ENCODE assay signal across 13 cellular contexts in the genomic region with DNA sequence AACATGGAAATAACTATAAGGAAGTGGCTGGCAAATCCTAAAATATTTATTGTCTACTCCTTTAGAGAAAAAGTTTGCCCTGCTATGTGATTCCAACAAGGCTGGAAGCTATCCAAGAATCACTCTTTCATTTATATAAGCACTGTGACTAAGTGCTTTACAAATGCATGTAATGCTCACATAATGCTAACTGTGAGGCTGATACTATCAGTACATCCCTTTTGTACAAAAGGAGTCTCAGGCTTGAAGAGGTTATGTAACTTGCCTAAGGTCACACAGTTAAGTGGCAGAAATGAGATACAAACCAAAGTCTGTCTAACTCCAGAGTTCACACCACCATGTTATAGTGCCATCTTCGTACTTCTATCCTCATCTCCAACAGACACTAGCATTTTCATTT. TPM values are rescaled to one million over a fixed set of nuclear protein-coding genes. Genes with fewer than 3 reads are reported as not detected.
DNase-seq lines count a peak whose midpoint lies in the region; ATAC-seq and TF ChIP-seq lines count a peak whose summit lies in the region.
"Had no signal": no experiment of that assay in that cellular context is flagged by ENCODE, and none has a peak within 500 bp of the region (broad histone marks: within the 10 kb centered on the region; RNA-seq: fewer than 3 reads in every experiment).

No MANE protein-coding gene starts in this region.

- intact Hi-C loops in mammary epithelial cell (cut with micrococcal nuclease) (no loop called here), tibial artery (cut with DNase I; ENCODE audit: low total_unique reads) (no loop called here)
- intact Hi-C loops in naive thymus-derived CD4-positive, alpha-beta T cell (cut with micrococcal nuclease): no loop called here

- H3K9ac ChIP-seq in mammary epithelial cell (ENCODE audit: insufficient read depth, low read length): no peak overlapping the region

- in situ Hi-C loops in mammary epithelial cell (cut with MboI; ENCODE audit: low sequenced_read_pairs in 2 of 2): no loop called here

- dilution Hi-C loops in mammary epithelial cell (cut with HindIII; ENCODE audit: low sequenced_read_pairs): no loop called here

- H3K27ac Mint-ChIP-seq in activated naive CD4-positive, alpha-beta T cell treated with anti-CD3 and anti-CD28 coated beads, Interleukin-2, amount 50 U/mL, for 72 hours: no peak overlapping the region
- H3K27ac Mint-ChIP-seq in naive thymus-derived CD4-positive, alpha-beta T cell: no peak overlapping the region
- H3K27ac Mint-ChIP-seq: activated naive CD8-positive, alpha-beta T cell treated with anti-CD3 and anti-CD28 coated beads, Interleukin-2, amount 10 ng/mL, durations not matched to agents 7 days and 5 days; T-helper 17 cell had no signal

- H2AFZ ChIP-seq in mammary epithelial cell (ENCODE audit: low read depth, low read length): no peak overlapping the region

- peaks cover 14 to 42% of the 10 kb centered on the region in 2 donors for H3K36me3 Mint-ChIP-seq in activated naive CD4-positive, alpha-beta T cell treated with anti-CD3 and anti-CD28 coated beads, Interleukin-2, amount 50 U/mL, for 72 hours
- peaks cover 12 to 66% (median 44%) of the 10 kb centered on the region in 5 donors for H3K36me3 Mint-ChIP-seq in naive thymus-derived CD4-positive, alpha-beta T cell

- peaks cover 5% of the 10 kb centered on the region for H3K79me2 ChIP-seq in mammary epithelial cell (ENCODE audit: insufficient read depth, low read length)

- no peak for ATAC-seq in activated naive CD4-positive, alpha-beta T cell treated with anti-CD3 and anti-CD28 coated beads, Interleukin-2, amount 50 U/mL, for 72 hours
- ATAC-seq in naive thymus-derived CD4-positive, alpha-beta T cell: no peak
- ATAC-seq: lower lobe of right lung, T-helper 17 cell had no signal

- peak; percentile 9 for DNase-seq in AG20443 (ENCODE audit: low spot score)
- peak; percentile 77 for DNase-seq in mammary epithelial cell
- peak; percentile 58 for DNase-seq in kidney tubule cell (ENCODE audit: low spot score)
- no peak for DNase-seq in tibial artery
- DNase-seq in stimulated activated CD8-positive, alpha-beta memory T cell treated with anti-CD3 and anti-CD28 coated beads, Interleukin-4, amount 100 ng/mL, for 48 hours: no peak
- no peak for DNase-seq in activated naive CD4-positive, alpha-beta T cell treated with anti-CD3 and anti-CD28 coated beads, Interleukin-2, amount 50 U/mL, for 72 hours (ENCODE audit: low spot score in 2 of 2)
- no peak for DNase-seq in naive thymus-derived CD4-positive, alpha-beta T cell
- DNase-seq: activated naive CD8-positive, alpha-beta T cell treated with anti-CD3 and anti-CD28 coated beads, Interleukin-2, amount 10 ng/mL, durations not matched to agents 7 days and 5 days; DMS79; lower lobe of right lung; NCI-H774; T-helper 17 cell had no signal

- H3K27me3 ChIP-seq in mammary epithelial cell (ENCODE audit: insufficient read depth, low read length): no peaks in the 10 kb centered on the region
- H3K27me3 ChIP-seq in tibial artery: no peaks in the 10 kb centered on the region
- no peaks in the 10 kb centered on the region for H3K27me3 ChIP-seq in naive thymus-derived CD4-positive, alpha-beta T cell (ENCODE audit: control insufficient read depth in 2 of 2, insufficient read depth in 2 of 2, low read length in 2 of 2)

- CTCF ChIA-PET in mammary epithelial cell (lab: Charles Lee; ENCODE audit: low non-redundant PET): interaction anchor here (0.6 kb wide), 1 partner anchor 17 kb away, joined by 3 read pairs; a partner anchor contains a TSS
- CTCF ChIA-PET in naive thymus-derived CD4-positive, alpha-beta T cell (lab: Charles Lee): no interaction called here

- H3K9me3 ChIP-seq in mammary epithelial cell (replicated peaks; ENCODE audit: insufficient read depth, low read length): no peaks in the 10 kb centered on the region
- no peaks in the 10 kb centered on the region for H3K9me3 ChIP-seq in tibial artery
- no peaks in the 10 kb centered on the region for H3K9me3 ChIP-seq in naive thymus-derived CD4-positive, alpha-beta T cell (ENCODE audit: control insufficient read depth in 2 of 3, low read length in 3 of 3)
- H3K9me3 ChIP-seq: lower lobe of right lung had no signal

- no peaks in the 10 kb centered on the region for H4K20me1 ChIP-seq in mammary epithelial cell (ENCODE audit: insufficient read depth, low read length)

- H3K4me1 Mint-ChIP-seq in naive thymus-derived CD4-positive, alpha-beta T cell: peaks cover 0 to 17% (median 0%) of the 10 kb centered on the region in 7 donors

- WGBS in mammary epithelial cell (ENCODE audit: low coverage, missing lambda C conversion rate): 93% methylated on average over 1 of the region's 1 CpG

- no peak overlapping the region for H3K4me3 Mint-ChIP-seq in naive thymus-derived CD4-positive, alpha-beta T cell
- H3K4me3 Mint-ChIP-seq: activated naive CD8-positive, alpha-beta T cell treated with anti-CD3 and anti-CD28 coated beads, Interleukin-2, amount 10 ng/mL, durations not matched to agents 7 days and 5 days; T-helper 17 cell had no signal

- TF ChIP-seq CTCF in mammary epithelial cell (conservative IDR thresholded peaks at IDR 0.05 in 1 of 2, IDR thresholded peaks at IDR 0.05 in 1 of 2; ENCODE audit: extremely low read depth in 1 of 2, insufficient read depth in 1 of 2, low read depth in 1 of 2, low read length in 2 of 2) (no peak), tibial artery (IDR thresholded peaks at IDR 0.05) (no peak)

- POLR2A ChIA-PET in naive thymus-derived CD4-positive, alpha-beta T cell (lab: Charles Lee): no interaction called here

- no peaks in the 10 kb centered on the region for H3K9me3 Mint-ChIP-seq in activated naive CD4-positive, alpha-beta T cell treated with anti-CD3 and anti-CD28 coated beads, Interleukin-2, amount 50 U/mL, for 72 hours
- no peaks in the 10 kb centered on the region for H3K9me3 Mint-ChIP-seq in naive thymus-derived CD4-positive, alpha-beta T cell
- H3K9me3 Mint-ChIP-seq: activated naive CD8-positive, alpha-beta T cell treated with anti-CD3 and anti-CD28 coated beads, Interleukin-2, amount 10 ng/mL, durations not matched to agents 7 days and 5 days had no signal

- BruUV-seq in mammary epithelial cell (replicated peaks; lab: Mats Ljungman, UMichigan): no TSS peak

- TF ChIP-seq EP300 in Ishikawa (IDR thresholded peaks at IDR 0.05; ENCODE audit: borderline replicate concordance): no peak

- no peak overlapping the region for H3K27ac ChIP-seq in mammary epithelial cell (ENCODE audit: insufficient read depth, low read depth, low read length)
- no peak overlapping the region for H3K27ac ChIP-seq in tibial artery
- H3K27ac ChIP-seq in naive thymus-derived CD4-positive, alpha-beta T cell (ENCODE audit: low read depth, low read length): no peak overlapping the region
- H3K27ac ChIP-seq: lower lobe of right lung had no signal

- no peaks in the 10 kb centered on the region for H3K27me3 Mint-ChIP-seq in naive thymus-derived CD4-positive, alpha-beta T cell
- H3K27me3 Mint-ChIP-seq: activated naive CD8-positive, alpha-beta T cell treated with anti-CD3 and anti-CD28 coated beads, Interleukin-2, amount 10 ng/mL, durations not matched to agents 7 days and 5 days; T-helper 17 cell had no signal

- peak overlapping the region; percentile 29 for H3K4me2 ChIP-seq in mammary epithelial cell (ENCODE audit: insufficient read depth, low read depth, low read length)

- H3K36me3 ChIP-seq in mammary epithelial cell (ENCODE audit: insufficient read depth, low read length) (peaks cover 37% of the 10 kb centered on the region), tibial artery (peaks cover 42 to 66% (median 44%) of the 10 kb centered on the region in 3 donors)
- peaks cover 4 to 60% (median 22%) of the 10 kb centered on the region in 3 experiments for H3K36me3 ChIP-seq in naive thymus-derived CD4-positive, alpha-beta T cell (ENCODE audit: control insufficient read depth in 2 of 3, insufficient read depth in 3 of 3, low read length in 3 of 3)

- no peak for TF ChIP-seq RAD21 in Ishikawa (IDR thresholded peaks at IDR 0.05; ENCODE audit: low read depth)

- H3K4me3 ChIP-seq in mammary epithelial cell (replicated peaks in 1 of 3; ENCODE audit: insufficient read depth in 1 of 3, low read depth in 2 of 3, low read length in 3 of 3) (no peak overlapping the region), tibial artery (no peak overlapping the region)
- H3K4me3 ChIP-seq in naive thymus-derived CD4-positive, alpha-beta T cell (ENCODE audit: low read length): no peak overlapping the region
- H3K4me3 ChIP-seq: lower lobe of right lung had no signal

- H3K4me1 ChIP-seq in mammary epithelial cell (ENCODE audit: insufficient read depth, low read length) (peaks cover 14% of the 10 kb centered on the region), tibial artery (peaks cover 0 to 3% (median 0%) of the 10 kb centered on the region in 4 donors)
- H3K4me1 ChIP-seq in naive thymus-derived CD4-positive, alpha-beta T cell (ENCODE audit: control insufficient read depth in 2 of 2, insufficient read depth in 2 of 2, low read length in 2 of 2): no peaks in the 10 kb centered on the region
- H3K4me1 ChIP-seq: lower lobe of right lung had no signal

TF ChIP-seq in Ishikawa, 13 proteins besides CTCF, POLR2A, EP300 and RAD21:
- TF ChIP-seq, protein P1, sequence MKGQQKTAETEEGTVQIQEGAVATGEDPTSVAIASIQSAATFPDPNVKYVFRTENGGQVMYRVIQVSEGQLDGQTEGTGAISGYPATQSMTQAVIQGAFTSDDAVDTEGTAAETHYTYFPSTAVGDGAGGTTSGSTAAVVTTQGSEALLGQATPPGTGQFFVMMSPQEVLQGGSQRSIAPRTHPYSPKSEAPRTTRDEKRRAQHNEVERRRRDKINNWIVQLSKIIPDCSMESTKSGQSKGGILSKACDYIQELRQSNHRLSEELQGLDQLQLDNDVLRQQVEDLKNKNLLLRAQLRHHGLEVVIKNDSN (IDR thresholded peaks at IDR 0.05): no peak
- TF ChIP-seq NFIC (IDR thresholded peaks at IDR 0.05): peak; percentile 47

RNA-seq across cellular contexts. Expression of a gene that starts 17.0 kb away (rescaled TPM):
- 10 to 100 TPM; 23.9 to 25.8 TPM for total RNA-seq in mammary epithelial cell
- polyA plus RNA-seq in mammary epithelial cell: 22.4 TPM
- polyA minus RNA-seq in mammary epithelial cell: 33.2 TPM
- total RNA-seq in activated naive CD4-positive, alpha-beta T cell treated with anti-CD3 and anti-CD28 coated beads, Interleukin-2, amount 50 U/mL, for 72 hours: 100 to 1,000 TPM; 110 to 112 TPM
- 10 to 100 TPM; 26.3 to 73.8 (median 37.6) TPM for total RNA-seq in naive thymus-derived CD4-positive, alpha-beta T cell
- polyA plus RNA-seq in naive thymus-derived CD4-positive, alpha-beta T cell: 1 to 10 TPM; 5.2 to 9.2 TPM

Comparison
In these comparisons a context has a peak if more than half of its experiments do, and no peak if none do; other contexts are left out.
1. DNase-seq: peak in AG20443 (single experiment), mammary epithelial cell (single experiment) and kidney tubule cell (single experiment); none in tibial artery (0 of 2), stimulated activated CD8-positive, alpha-beta memory T cell treated with anti-CD3 and anti-CD28 coated beads, Interleukin-4, amount 100 ng/mL, for 48 hours (single experiment), activated naive CD4-positive, alpha-beta T cell treated with anti-CD3 and anti-CD28 coated beads, Interleukin-2, amount 50 U/mL, for 72 hours (0 of 2) and naive thymus-derived CD4-positive, alpha-beta T cell (0 of 9).